Comparison of ENCODE assay signal across 27 cellular contexts in the genomic region with DNA sequence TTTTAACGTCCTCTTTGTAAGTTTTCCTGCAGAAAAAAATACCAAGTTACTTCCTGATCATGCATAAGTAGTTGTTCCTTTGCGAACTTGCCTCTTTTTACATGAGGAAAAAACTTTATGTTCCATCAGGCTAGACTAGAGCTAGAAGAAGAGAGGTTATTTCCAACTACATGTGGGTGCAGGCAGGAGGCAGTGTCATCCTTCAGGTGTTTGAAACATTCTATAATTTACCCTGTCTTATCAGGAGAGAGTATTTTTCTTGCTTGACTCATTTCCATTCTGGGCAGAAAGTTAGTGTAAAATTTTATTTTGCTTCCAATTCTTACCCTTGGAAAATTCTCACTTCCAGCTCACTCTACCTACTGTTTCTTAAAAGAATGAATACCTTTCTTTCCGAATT. TPM values are rescaled to one million over a fixed set of nuclear protein-coding genes. Genes with fewer than 3 reads are reported as not detected.
A peak's percentile ranks its signal among the peaks of the same experiment; 100 is the strongest.
DNase-seq lines count a peak whose midpoint lies in the region; ATAC-seq, FAIRE-seq and TF ChIP-seq lines count a peak whose summit lies in the region.
"Had no signal": no experiment of that assay in that cellular context is flagged by ENCODE, and none has a peak within 500 bp of the region (broad histone marks: within the 10 kb centered on the region; RNA-seq: fewer than 3 reads in every experiment).

No MANE protein-coding gene starts in this region.

- H3K36me3 ChIP-seq in Loucy (ENCODE audit: insufficient read depth, low read length): no peaks in the 10 kb centered on the region
- H3K36me3 ChIP-seq in body of pancreas (replicated peaks in 1 of 2; ENCODE audit: insufficient read depth in 1 of 2, low read depth in 2 of 2): no peaks in the 10 kb centered on the region
- H3K36me3 ChIP-seq: cardiac muscle cell, ovary had no signal

- H3K27me3 ChIP-seq in Loucy (ENCODE audit: insufficient read depth, low read length, poor library complexity, severe bottlenecking): no peaks in the 10 kb centered on the region
- no peaks in the 10 kb centered on the region for H3K27me3 ChIP-seq in body of pancreas
- H3K27me3 ChIP-seq: cardiac muscle cell, ovary, testis had no signal

- WGBS in body of pancreas, 2 donors: 86 to 87% methylated on average over 3 of the region's 3 CpGs

- H3K9me3 ChIP-seq in Loucy (ENCODE audit: insufficient read depth, low read depth, low read length): no peaks in the 10 kb centered on the region
- H3K9me3 ChIP-seq in body of pancreas: no peaks in the 10 kb centered on the region
- H3K9me3 ChIP-seq: ovary, testis had no signal

- FAIRE-seq in D721Med (lab: Jason Lieb, UNC): no peak
- FAIRE-seq: GM12891, kidney had no signal

- TF ChIP-seq CTCF in D721Med (IDR thresholded peaks at IDR 0.05; ENCODE audit: insufficient read depth, missing control alignments): peak; percentile 34
- peak; percentile 60 for TF ChIP-seq CTCF in Loucy (conservative IDR thresholded peaks at IDR 0.05; ENCODE audit: low read length)
- TF ChIP-seq CTCF in body of pancreas (IDR thresholded peaks at IDR 0.05): peak in 1 of 7 experiments; percentile 19

- no peak for TF ChIP-seq POLR2A in body of pancreas (IDR thresholded peaks at IDR 0.05)

- no peak for DNase-seq in D721Med (ENCODE audit: insufficient read length, low spot score)
- peak; percentile 6 for DNase-seq in astrocyte of the hippocampus (ENCODE audit: low read depth, low spot score)
- peak; percentile 17 for DNase-seq in kidney tubule cell (ENCODE audit: low spot score)
- no peak for DNase-seq in stimulated activated CD4-positive, alpha-beta T cell treated with anti-CD3 and anti-CD28 coated beads, Interleukin-2, amount 100 ng/mL, for 48 hours
- DNase-seq in body of pancreas: no peak
- no peak for DNase-seq in NCI-H187 (lab: John Stamatoyannopoulos, UW)
- DNase-seq: activated CD4-positive, alpha-beta T cell treated with anti-CD3 and anti-CD28 coated beads for 48 hours; activated naive CD8-positive, alpha-beta T cell treated with anti-CD3 and anti-CD28 coated beads, Interleukin-2, amount 50 U/mL, for 24 hours; CD4-positive, CD25-positive, alpha-beta regulatory T cell; dermis blood vessel endothelial cell; DMS153; foreskin fibroblast; GOT3; hypothalamus; kidney; mesendoderm; MV-4-11; naive thymus-derived CD4-positive, alpha-beta T cell; NCI-H1930; ovary; Right ventricle myocardium superior; stimulated activated naive B cell treated with anti-CD40 and anti-IgM and Interleukin-4, amounts not matched to agents 10 μg/mL and 1 μg/mL and 100 μg/mL, for 72 hours; SW 1271; testis had no signal

- ATAC-seq in body of pancreas: no peak
- ATAC-seq: activated naive CD8-positive, alpha-beta T cell treated with anti-CD3 and anti-CD28 coated beads, Interleukin-2, amount 50 U/mL, for 24 hours; naive thymus-derived CD4-positive, alpha-beta T cell; stimulated activated naive B cell treated with anti-CD40 and anti-IgM and Interleukin-4, amounts not matched to agents 10 μg/mL and 1 μg/mL and 100 μg/mL, for 72 hours had no signal

- intact Hi-C loops in body of pancreas (cut with DNase I): no loop called here

- no peak overlapping the region for H2AFZ ChIP-seq in Loucy (ENCODE audit: low read length)

- H3K4me3 ChIP-seq in Loucy (ENCODE audit: low read length, poor library complexity, severe bottlenecking) (no peak overlapping the region), body of pancreas (no peak overlapping the region)
- H3K4me3 ChIP-seq: cardiac muscle cell, ovary, testis had no signal

- no peaks in the 10 kb centered on the region for H3K79me2 ChIP-seq in Loucy (ENCODE audit: insufficient read depth, low read length)

- no peak overlapping the region for H3K4me2 ChIP-seq in Loucy (ENCODE audit: low read depth, low read length, poor library complexity, severe bottlenecking)

- H3K9me2 ChIP-seq in Loucy (replicated peaks; ENCODE audit: low read depth, low read length): no peaks in the 10 kb centered on the region

- H3K27ac ChIP-seq in body of pancreas: no peak overlapping the region
- H3K27ac ChIP-seq: cardiac muscle cell, ovary, testis had no signal

- no peaks in the 10 kb centered on the region for H3K4me1 ChIP-seq in Loucy (ENCODE audit: insufficient read depth, low read length, poor library complexity, severe bottlenecking)
- peaks cover 16% of the 10 kb centered on the region for H3K4me1 ChIP-seq in body of pancreas
- H3K4me1 ChIP-seq: testis had no signal

- no peak overlapping the region for H3K9ac ChIP-seq in Loucy (ENCODE audit: low read depth, low read length, poor library complexity, severe bottlenecking)

- H4K20me1 ChIP-seq in Loucy (ENCODE audit: insufficient read depth, low read length, poor library complexity, severe bottlenecking): no peaks in the 10 kb centered on the region

- no peaks in the 10 kb centered on the region for H3F3A ChIP-seq in Loucy (ENCODE audit: low read depth)

RNA-seq across cellular contexts. Expression of a gene that starts 28.5 kb away (rescaled TPM):
- under 1 TPM; 0.26 to 0.33 TPM for total RNA-seq in body of pancreas
- total RNA-seq: CD4-positive, CD25-positive, alpha-beta regulatory T cell; naive thymus-derived CD4-positive, alpha-beta T cell had no signal

Comparison
In these comparisons a context has a peak if more than half of its experiments do, and no peak if none do; other contexts are left out.
1. DNase-seq: peak in astrocyte of the hippocampus (single experiment) and kidney tubule cell (single experiment); none in D721Med (single experiment), stimulated activated CD4-positive, alpha-beta T cell treated with anti-CD3 and anti-CD28 coated beads, Interleukin-2, amount 100 ng/mL, for 48 hours (0 of 2), body of pancreas (0 of 4) and NCI-H187 (0 of 2).